In the genomic region with DNA sequence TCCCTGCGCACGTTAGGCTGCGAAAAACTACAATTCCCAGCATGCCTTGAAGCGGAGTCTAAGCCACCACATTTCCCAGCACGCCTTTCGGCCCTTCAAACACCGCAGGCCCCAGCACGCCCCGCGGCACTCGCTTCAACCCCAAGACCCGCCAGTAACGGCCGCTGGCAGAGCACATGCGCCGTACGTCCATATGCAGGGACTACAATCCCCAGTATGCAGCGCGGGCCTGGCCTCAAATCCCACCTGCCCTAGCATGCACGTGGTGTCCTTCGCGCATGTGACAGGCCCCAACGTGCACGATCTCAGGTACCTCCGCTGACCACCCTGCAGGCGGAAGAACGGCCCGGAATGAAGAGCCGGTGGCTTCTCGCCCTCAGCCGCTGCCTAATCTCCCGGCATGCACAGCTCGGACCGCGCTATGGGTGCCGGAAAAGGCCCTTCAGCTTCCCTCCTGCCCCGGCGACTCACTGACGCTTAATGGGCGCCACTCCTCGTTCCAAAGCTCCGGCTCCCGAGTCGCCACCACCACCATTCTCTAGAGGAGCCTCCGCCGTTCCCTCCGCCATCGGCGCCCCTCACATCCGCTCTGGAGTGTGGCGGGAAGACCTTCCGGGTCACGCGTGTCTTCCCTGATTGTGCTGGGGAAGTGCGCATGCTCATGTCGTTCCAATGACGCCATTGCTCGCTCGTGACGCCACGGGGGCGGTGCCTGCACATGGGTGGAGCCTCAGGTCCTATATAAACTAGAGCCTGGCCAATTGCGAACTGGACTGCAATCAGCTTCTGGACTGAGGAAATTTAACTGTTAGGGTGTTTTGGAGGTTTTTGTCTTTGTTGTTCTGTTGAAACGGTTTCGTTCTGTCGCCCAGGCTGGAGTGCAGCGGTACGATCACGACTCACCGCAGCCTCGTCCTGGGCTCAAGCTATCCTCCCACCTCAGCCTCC, we compare ENCODE assay signal across 8 cellular contexts. TPM values are rescaled to one million over a fixed set of nuclear protein-coding genes. Genes with fewer than 3 reads are reported as not detected.
DNase-seq lines count a peak whose midpoint lies in the region; ATAC-seq, FAIRE-seq and TF ChIP-seq lines count a peak whose summit lies in the region.

A gene with protein sequence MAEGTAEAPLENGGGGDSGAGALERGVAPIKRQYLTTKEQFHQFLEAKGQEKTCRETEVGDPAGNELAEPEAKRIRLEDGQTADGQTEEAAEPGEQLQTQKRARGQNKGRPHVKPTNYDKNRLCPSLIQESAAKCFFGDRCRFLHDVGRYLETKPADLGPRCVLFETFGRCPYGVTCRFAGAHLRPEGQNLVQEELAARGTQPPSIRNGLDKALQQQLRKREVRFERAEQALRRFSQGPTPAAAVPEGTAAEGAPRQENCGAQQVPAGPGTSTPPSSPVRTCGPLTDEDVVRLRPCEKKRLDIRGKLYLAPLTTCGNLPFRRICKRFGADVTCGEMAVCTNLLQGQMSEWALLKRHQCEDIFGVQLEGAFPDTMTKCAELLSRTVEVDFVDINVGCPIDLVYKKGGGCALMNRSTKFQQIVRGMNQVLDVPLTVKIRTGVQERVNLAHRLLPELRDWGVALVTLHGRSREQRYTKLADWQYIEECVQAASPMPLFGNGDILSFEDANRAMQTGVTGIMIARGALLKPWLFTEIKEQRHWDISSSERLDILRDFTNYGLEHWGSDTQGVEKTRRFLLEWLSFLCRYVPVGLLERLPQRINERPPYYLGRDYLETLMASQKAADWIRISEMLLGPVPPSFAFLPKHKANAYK (minus strand): TSS at position 591 of the 948 bp plus-strand sequence. CDS start 22 bp downstream, at position 569.

- H3K9me1 ChIP-seq in keratinocyte (ENCODE audit: control insufficient read depth, extremely low read depth, insufficient read depth, low read length), result no peaks in the 10 kb centered on the region

- peaks cover 15 to 33% of the 10 kb centered on the region in 2 experiments for H3K36me3 ChIP-seq in keratinocyte (ENCODE audit: control insufficient read depth in 2 of 2, extremely low read depth in 1 of 2, insufficient read depth in 2 of 2, low read length in 2 of 2)

- peaks cover 7% of the 10 kb centered on the region for H3K79me2 ChIP-seq in keratinocyte (ENCODE audit: control insufficient read depth, insufficient read depth, low read length)

- H3K4me1 ChIP-seq in keratinocyte (ENCODE audit: control insufficient read depth, extremely low read depth, insufficient read depth, low read length), result peaks cover 12% of the 10 kb centered on the region

- no peak for TF ChIP-seq CTCF in keratinocyte (optimal IDR thresholded peaks at IDR 0.05 in 1 of 3, IDR thresholded peaks at IDR 0.05 in 1 of 3, conservative IDR thresholded peaks at IDR 0.05 in 1 of 3; ENCODE audit: extremely low read depth in 1 of 3, insufficient read depth in 2 of 3, low read length in 3 of 3)

- peak within 1 kb of the TSS; percentile 72 to 82 (median 75) for H3K4me3 ChIP-seq in keratinocyte (ENCODE audit: control insufficient read depth in 2 of 3, extremely low read depth in 1 of 3, insufficient read depth in 2 of 3, low read depth in 1 of 3, low read length in 3 of 3)

- peak; percentile 84 for TF ChIP-seq POLR2A in GM19099 (IDR thresholded peaks at IDR 0.05; ENCODE audit: extremely low read depth, insufficient read length, low read depth)

- H3K4me2 ChIP-seq in keratinocyte (ENCODE audit: control insufficient read depth, extremely low read depth, insufficient read depth, low read depth, low read length), result peak within 1 kb of the TSS; percentile 92

- no peaks in the 10 kb centered on the region for H3K27me3 ChIP-seq in keratinocyte (ENCODE audit: control insufficient read depth, extremely low read depth, insufficient read depth, low read length)

- peak; percentile 86 for ATAC-seq in HG03432 (IDR thresholded peaks at IDR 0.05; ENCODE audit: unreplicated experiment)

- H3K9ac ChIP-seq in keratinocyte (ENCODE audit: control insufficient read depth, extremely low read depth, insufficient read depth, low read length), result peak within 1 kb of the TSS; percentile 96

- H3K27ac ChIP-seq in keratinocyte (ENCODE audit: control insufficient read depth, insufficient read depth, low read length), result peak within 1 kb of the TSS; percentile 97

- no peaks in the 10 kb centered on the region for H3K9me3 ChIP-seq in keratinocyte (ENCODE audit: control insufficient read depth, low read depth, low read length)

- FAIRE-seq in keratinocyte (lab: Jason Lieb, UNC), result peak; percentile 94

- no peaks in the 10 kb centered on the region for H4K20me1 ChIP-seq in keratinocyte (ENCODE audit: control insufficient read depth, extremely low read depth, insufficient read depth, low read length)

- dilution Hi-C loops in keratinocyte (cut with MboI; ENCODE audit: extremely low pct_ligation_motif_present, low sequenced_read_pairs), result no loop called here

- peak within 1 kb of the TSS; percentile 94 for H2AFZ ChIP-seq in keratinocyte (ENCODE audit: control insufficient read depth, low read length)

- peak; percentile 98 for DNase-seq in AG20443 (ENCODE audit: low spot score)
- peak; percentile 97 for DNase-seq in NCI-H510A (lab: John Stamatoyannopoulos, UW)
- DNase-seq in activated CD4-positive, alpha-beta T cell treated with anti-CD3 and anti-CD28 coated beads for 1 hour, result peak; percentile 94
- DNase-seq in cerebellum (ENCODE audit: low spot score), result peak; percentile 97
- peak; percentile 95 for DNase-seq in keratinocyte (ENCODE audit: low read depth, low spot score)
- DNase-seq in stimulated activated CD4-positive, alpha-beta T cell treated with anti-CD3 and anti-CD28 coated beads, Interleukin-15, amount 100 ng/mL, for 1 hour (ENCODE audit: low read depth in 1 of 2, low spot score in 1 of 2), result peak; percentile 89 to 91

RNA-seq across cellular contexts. Expression of the gene that starts here (rescaled TPM):
- total RNA-seq in cerebellum, result 9.0 TPM
- polyA plus RNA-seq in keratinocyte, result 12.0 to 14.9 TPM (median 14.2 TPM) in 3 replicates
- polyA plus RNA-seq in keratinocyte (2011; ENCODE audit: low read depth), result 19.0 TPM
- 3.1 and 7.8 TPM in 2 replicates for polyA plus RNA-seq in keratinocyte (2011; cell fraction: cytosol; rRNA removed)
- 35.5 and 39.0 TPM in 2 replicates for polyA plus RNA-seq in keratinocyte (2011; cell fraction: nucleus; rRNA removed)
- 12.0 and 12.9 TPM in 2 replicates for polyA plus RNA-seq in keratinocyte (2012; ENCODE audit: low replicate concordance)
- polyA minus RNA-seq in keratinocyte, result 9.9 to 17.3 TPM (median 10.5 TPM) in 3 replicates
- 24.4 TPM for polyA minus RNA-seq in keratinocyte (2011; cell fraction: cytosol; rRNA and poly(A)+ RNA removed)
- 16.8 and 18.9 TPM in 2 replicates for polyA minus RNA-seq in keratinocyte (2011; cell fraction: nucleus; rRNA and poly(A)+ RNA removed)

Comparison
In these comparisons a context has a peak if more than half of its experiments do, and no peak if none do; other contexts are left out.
1. Peak in every context shown above with its lines: DNase-seq, ATAC-seq, H3K4me3 ChIP-seq and H3K27ac ChIP-seq.